20 cellular contexts compared by ENCODE assay signal in the genomic region with DNA sequence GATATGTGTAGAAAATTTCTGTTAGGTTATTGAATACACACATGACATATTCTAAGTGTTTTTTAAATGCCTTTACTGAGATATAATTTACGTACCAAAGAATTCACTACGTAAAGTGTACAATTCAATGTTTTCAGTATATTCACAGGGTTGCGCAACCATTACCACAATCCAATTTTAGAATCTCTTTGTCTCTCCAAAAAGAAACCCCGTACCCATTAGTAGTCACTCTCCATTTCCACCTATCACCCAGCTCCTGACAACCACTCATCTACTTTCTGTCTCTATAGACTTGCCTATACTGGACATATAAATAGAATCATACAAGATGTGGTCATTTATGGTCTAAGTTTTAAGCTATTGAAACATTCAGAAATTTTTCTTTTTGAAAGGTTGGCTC.
"Had no signal": no experiment of that assay in that cellular context is flagged by ENCODE, and none has a peak within 500 bp of the region (broad histone marks: within the 10 kb centered on the region; RNA-seq: fewer than 3 reads in every experiment).

No MANE protein-coding gene starts in this region.

- FAIRE-seq: astrocyte, bronchial epithelial cell, TTC549, urothelium cell line had no signal

- H3K27ac ChIP-seq: adrenal gland, heart right ventricle, left ventricle myocardium inferior had no signal

- H3K9me3 ChIP-seq: adrenal gland, heart right ventricle, left ventricle myocardium inferior, tibial nerve had no signal

- H3K4me3 ChIP-seq: adrenal gland, heart right ventricle, left ventricle myocardium inferior, tibial nerve had no signal

- H3K36me3 ChIP-seq: adrenal gland, heart right ventricle, left ventricle myocardium inferior, tibial nerve had no signal

- H3K27me3 ChIP-seq: adrenal gland, tibial nerve had no signal

- DNase-seq: activated CD4-positive, alpha-beta T cell treated with anti-CD3 and anti-CD28 coated beads for 36 hours; activated CD4-positive, alpha-beta T cell treated with anti-CD3 and anti-CD28 coated beads, Interleukin-2, amount 50 U/mL, for 48 hours; activated gamma-delta T cell; adrenal gland; cerebellar nuclear complex; cortex of kidney; effector CD4-positive, alpha-beta T cell; heart right ventricle; immature natural killer cell; kidney glomerular epithelial cell; left ventricle myocardium inferior; mammary epithelial cell; nephron progenitor cell; nucleus accumbens; stimulated activated CD4-positive, alpha-beta T cell treated with anti-CD3 and anti-CD28 coated beads, Interleukin-2, amount 100 ng/mL, for 24 hours had no signal
